In the genomic region with DNA sequence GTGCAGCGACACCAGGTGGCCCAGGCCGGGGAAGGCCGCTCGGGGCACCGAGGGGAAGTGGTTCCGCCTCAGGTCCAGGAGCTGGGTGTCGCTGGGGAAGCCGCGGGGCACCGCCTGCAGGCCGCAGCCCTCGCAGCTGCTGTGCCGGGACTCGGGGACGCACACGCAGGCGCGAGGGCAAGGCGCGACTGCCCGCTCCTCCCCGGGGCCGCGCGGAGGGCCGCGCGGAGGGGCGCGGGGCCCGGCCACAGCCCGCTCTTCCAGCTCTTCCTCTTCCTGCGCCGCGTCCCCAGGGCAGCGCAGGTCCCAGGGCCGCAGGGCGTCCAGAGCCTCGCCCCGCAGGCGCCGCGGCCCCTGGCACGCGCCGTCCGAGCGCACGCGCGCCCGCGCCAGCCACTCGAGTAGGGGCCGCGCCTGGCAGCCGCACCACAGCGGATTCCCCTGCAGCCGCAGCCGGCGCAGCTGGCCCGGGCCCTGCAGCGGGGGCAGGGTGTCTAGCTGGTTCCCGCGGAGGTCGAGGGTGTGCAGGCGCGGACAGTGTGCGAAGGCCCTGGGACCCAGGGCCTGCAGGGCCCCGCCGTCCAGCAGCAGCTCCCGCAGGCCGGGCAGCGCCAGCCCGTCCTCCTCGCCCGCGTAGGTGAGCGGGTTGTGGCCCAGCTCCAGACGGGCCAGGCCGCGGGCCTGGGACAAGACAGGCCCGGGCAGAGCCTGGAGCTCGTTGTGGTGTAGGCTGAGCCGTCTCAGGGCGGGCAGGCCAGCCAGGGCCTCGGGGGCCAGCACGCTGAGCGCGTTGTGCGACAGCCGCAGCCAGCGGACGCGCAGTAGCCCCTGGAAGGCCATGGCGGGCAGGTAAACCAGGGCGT, we compare ENCODE assay signal across 8 cellular contexts. TPM values are rescaled to one million over a fixed set of nuclear protein-coding genes. Genes with fewer than 3 reads are reported as not detected.
DNase-seq lines count a peak whose midpoint lies in the region; ATAC-seq, FAIRE-seq and TF ChIP-seq lines count a peak whose summit lies in the region.

No MANE protein-coding gene starts in this region.

- no peaks in the 10 kb centered on the region for H3K36me3 ChIP-seq in HUES64 (ENCODE audit: insufficient read depth, low read length)
- no peaks in the 10 kb centered on the region for H3K36me3 ChIP-seq in GM12878 (ENCODE audit: control insufficient read depth in 2 of 2, insufficient read depth in 2 of 2, low read length in 1 of 2)
- H3K36me3 ChIP-seq in iPS-15b (ENCODE audit: control insufficient read depth, insufficient read depth, low read length), result no peaks in the 10 kb centered on the region
- no peaks in the 10 kb centered on the region for H3K36me3 ChIP-seq in smooth muscle cell (ENCODE audit: low read depth)

- peak overlapping the region; percentile 81 for H2AFZ ChIP-seq in GM12878 (ENCODE audit: control insufficient read depth, low read depth, low read length)
- peak overlapping the region; percentile 3 for H2AFZ ChIP-seq in smooth muscle cell (ENCODE audit: low read depth)

- H3K4me3 ChIP-seq in AG04450 (ENCODE audit: low read depth, low read length), result peak overlapping the region; percentile 17; the same call in 1 of the 2 replicates
- peak overlapping the region; percentile 46 for H3K4me3 ChIP-seq in HUES64 (ENCODE audit: low read length)
- peak overlapping the region; percentile 47; the same call in 1 of the 2 replicates for H3K4me3 ChIP-seq in GM12878
- H3K4me3 ChIP-seq in iPS-15b (ENCODE audit: low read depth, low read length), result peak overlapping the region; percentile 18
- H3K4me3 ChIP-seq in smooth muscle cell, result peak overlapping the region; percentile 51

- H3K4me2 ChIP-seq in GM12878 (ENCODE audit: control insufficient read depth, insufficient read depth), result peak overlapping the region; percentile 84
- peak overlapping the region; percentile 90 for H3K4me2 ChIP-seq in smooth muscle cell

- DNase-seq in AG04450 (ENCODE audit: low read depth, low spot score) (no peak), T-helper 22 cell (ENCODE audit: low read depth) (peak; percentile 60), GM12878 (ENCODE audit: low read depth, low spot score) (peak; percentile 21), smooth muscle cell (lab: John Stamatoyannopoulos, UW; ENCODE audit: unreplicated experiment) (no peak), H54 (ENCODE audit: insufficient read length, low spot score) (no peak)

- no peak overlapping the region for H3K27ac ChIP-seq in AG04450 (ENCODE audit: low read depth, low read length)
- no peak overlapping the region for H3K27ac ChIP-seq in HUES64 (ENCODE audit: low read depth, low read length)
- no peak overlapping the region for H3K27ac ChIP-seq in GM12878 (ENCODE audit: control insufficient read depth, insufficient read depth)
- no peak overlapping the region for H3K27ac ChIP-seq in smooth muscle cell (ENCODE audit: low read depth)

- no TSS peak for BruUV-seq in GM12878 (replicated peaks; lab: Mats Ljungman, UMichigan)

- ATAC-seq in GM19023 (IDR thresholded peaks at IDR 0.05; ENCODE audit: unreplicated experiment) (peak; percentile 67), GM12878 (peak; percentile 95)

- RAD21 ChIA-PET in GM12878 (lab: Charles Lee; ENCODE audit: unreplicated experiment), result interaction anchor here (0.6 to 3.2 kb wide), 20 partner anchors 44 to 891 kb away, joined by 3 to 101 read pairs (median 4); a partner anchor contains a TSS

- in situ Hi-C loops in GM12878 (cut with MboI), result no loop called here

- H3K9ac ChIP-seq in HUES64 (ENCODE audit: low read depth, low read length) (peak overlapping the region; percentile 64), GM12878 (ENCODE audit: control insufficient read depth, insufficient read depth, low read length) (peak overlapping the region; percentile 27; the same call in 1 of the 2 replicates), iPS-15b (ENCODE audit: low read depth, low read length) (peak overlapping the region; percentile 37), smooth muscle cell (ENCODE audit: low read depth) (no peak overlapping the region)

- H3K9me3 ChIP-seq in AG04450 (ENCODE audit: control insufficient read depth, insufficient read depth, low read length) (no peaks in the 10 kb centered on the region; the same call in 1 of the 2 replicates), HUES64 (ENCODE audit: insufficient read depth, low read depth, low read length) (no peaks in the 10 kb centered on the region), GM12878 (replicated peaks; ENCODE audit: control insufficient read depth, insufficient read depth, low read length) (no peaks in the 10 kb centered on the region), iPS-15b (ENCODE audit: control insufficient read depth, insufficient read depth, low read length) (no peaks in the 10 kb centered on the region), smooth muscle cell (replicated peaks; ENCODE audit: low read depth) (no peaks in the 10 kb centered on the region)

- no peaks in the 10 kb centered on the region for H3F3A ChIP-seq in smooth muscle cell (ENCODE audit: low read depth)

- TF ChIP-seq CTCF in AG04450 (IDR thresholded peaks at IDR 0.05; ENCODE audit: low read depth, low read length) (peak; percentile 24; the same call in 1 of the 2 replicates), GM12878 (IDR thresholded peaks at IDR 0.05 in 2 of 3, conservative IDR thresholded peaks at IDR 0.05 in 1 of 3; ENCODE audit: control insufficient read depth in 2 of 3, extremely low read depth in 1 of 3, insufficient read depth in 1 of 3, low read depth in 3 of 3, low read length in 3 of 3) (peak; percentile 76 to 89 (median 78)), smooth muscle cell (IDR thresholded peaks at IDR 0.05; ENCODE audit: borderline replicate concordance, insufficient read depth, poor library complexity, severe bottlenecking) (peak; percentile 28)

- CTCF ChIA-PET in AG04450 (lab: Charles Lee), result interaction anchor here (0.5 to 1.3 kb wide), 5 partner anchors 18 to 315 kb away, joined by 3 to 7 read pairs (median 4); no protein-coding TSS in a partner anchor
- CTCF ChIA-PET in GM12878 (lab: Yijun Ruan, JAX), result interaction anchor here (0.5 to 5.6 kb wide), 29 partner anchors 17 to 385 kb away, joined by 3 to 136 read pairs (median 3); a partner anchor contains a TSS

- POLR2A ChIA-PET in AG04450 (lab: Yijun Ruan, JAX), result interaction anchor here (0.6 to 0.9 kb wide), 6 partner anchors 20 to 662 kb away, joined by 3 to 9 read pairs (median 4); no protein-coding TSS in a partner anchor
- POLR2A ChIA-PET in GM12878 (lab: Charles Lee), result interaction anchor here (0.8 to 0.9 kb wide), 2 partner anchors 33 to 315 kb away, joined by 3 to 5 read pairs; no protein-coding TSS in a partner anchor

- no peak for TF ChIP-seq EP300 in GM12878 (IDR thresholded peaks at IDR 0.05; ENCODE audit: borderline replicate concordance in 1 of 2, control insufficient read depth in 1 of 2, low read depth in 2 of 2, low read length in 2 of 2)

- TF ChIP-seq POLR2A in GM12878 (IDR thresholded peaks at IDR 0.05; ENCODE audit: low read depth, low read length) (peak; percentile 67; the same call in 1 of the 2 replicates), H54 (IDR thresholded peaks at IDR 0.05; ENCODE audit: low read depth, low read length) (no peak)

- 23% methylated on average over 97 of the region's 97 CpGs for whole genome bisulfite sequencing in HUES64
- 33% methylated on average over 66 of the region's 97 CpGs for WGBS in GM12878 (ENCODE audit: insufficient coverage, insufficient replicate concordance, low lambda C conversion rate, missing lambda C conversion rate)
- 31% methylated on average over 71 of the region's 97 CpGs for WGBS in smooth muscle cell (ENCODE audit: low lambda C conversion rate)

- H4K20me1 ChIP-seq in GM12878 (ENCODE audit: control insufficient read depth, insufficient read depth) (no peaks in the 10 kb centered on the region), smooth muscle cell (ENCODE audit: low read depth) (no peaks in the 10 kb centered on the region)

- H3K79me2 ChIP-seq in GM12878 (ENCODE audit: control insufficient read depth, insufficient read depth, low read length) (no peaks in the 10 kb centered on the region), smooth muscle cell (ENCODE audit: low read depth) (no peaks in the 10 kb centered on the region)

- intact Hi-C loops in GM12878 (cut with micrococcal nuclease; ENCODE audit: unreplicated experiment), result loop anchor here (2.0 kb wide), 1 partner anchor 315 kb away; no protein-coding TSS in a partner anchor

- SMC1A ChIA-PET in GM12878 (lab: Charles Lee; ENCODE audit: uncharacterized antibody, unreplicated experiment), result interaction anchor here (0.5 to 6.0 kb wide), 7 partner anchors 21 to 489 kb away, joined by 3 to 73 read pairs (median 4); a partner anchor contains a TSS

- peak; percentile 71 for TF ChIP-seq RAD21 in GM12878 (IDR thresholded peaks at IDR 0.05; ENCODE audit: insufficient read depth, low read depth, low read length)

- peaks cover 2% of the 10 kb centered on the region for H3K27me3 ChIP-seq in AG04450 (ENCODE audit: control insufficient read depth, insufficient read depth, low read length)
- peaks cover 6% of the 10 kb centered on the region; the same call in 1 of the 2 replicates for H3K27me3 ChIP-seq in HUES64 (ENCODE audit: insufficient read depth, low read length)
- H3K27me3 ChIP-seq in GM12878 (replicated peaks in 1 of 2; ENCODE audit: control insufficient read depth in 2 of 2, insufficient read depth in 2 of 2, low read length in 1 of 2), result no peaks in the 10 kb centered on the region; a peak in 1 of 4 replicates
- H3K27me3 ChIP-seq in iPS-15b (ENCODE audit: control insufficient read depth, insufficient read depth, low read length), result no peaks in the 10 kb centered on the region
- H3K27me3 ChIP-seq in smooth muscle cell (ENCODE audit: low read depth), result no peaks in the 10 kb centered on the region

- H3K4me1 ChIP-seq in HUES64 (ENCODE audit: insufficient read depth, low read length), result peaks cover 3% of the 10 kb centered on the region; the same call in 1 of the 2 replicates
- H3K4me1 ChIP-seq in GM12878 (ENCODE audit: control insufficient read depth, insufficient read depth, low read length), result peaks cover 3% of the 10 kb centered on the region; the same call in 1 of the 2 replicates
- H3K4me1 ChIP-seq in iPS-15b (ENCODE audit: control insufficient read depth, insufficient read depth, low read length), result no peaks in the 10 kb centered on the region
- H3K4me1 ChIP-seq in smooth muscle cell (ENCODE audit: low read depth), result no peaks in the 10 kb centered on the region

- FAIRE-seq in GM12878 (lab: Jason Lieb, UNC), result peak; percentile 64
- no peak for FAIRE-seq in H54 (lab: Jason Lieb, UNC)

RNA-seq across cellular contexts. Expression of a gene that starts 2.8 kb away (rescaled TPM):
- polyA plus RNA-seq in AG04450 (2011; rRNA removed) (0.24 and 0.65 TPM in 2 replicates), GM12878 (2011; rRNA removed) (not detected in 2 replicates), GM12878 (2014; fragmentation: Illumina TruSeq; extraction: Trizol) (not detected in 2 replicates), GM12878 (2014; fragmentation: Nextera tagmentation; extraction: Ambion mirVana) (not detected), GM12878 (2014; rRNA removed) (0.63 TPM in 1 of 2 replicates, not detected in the other), GM12878 (2016; fragmentation: Nextera tagmentation; extraction: Ambion mirVana) (under 1 TPM in 1 of 2 experiments, not detected in 1; 0.24 TPM), smooth muscle cell (0.17 and 2.2 TPM in 2 replicates)
- polyA minus RNA-seq in AG04450 (2011; rRNA and poly(A)+ RNA removed), result 0.22 and 0.23 TPM in 2 replicates
- polyA plus RNA-seq in HUES64 (2013, experiment 1 of 2), result 0.20 TPM
- polyA plus RNA-seq in HUES64 (2013, experiment 2 of 2), result 0.63 TPM
- total RNA-seq in GM12878 (2013; cell fraction: nucleolus; rRNA removed), result 0.27 and 0.86 TPM in 2 replicates
- total RNA-seq in GM12878 (2014; rRNA removed) (0.22 TPM in 1 of 2 replicates, not detected in the other), GM12878 (2014; rRNA removed; fragmentation: Illumina TruSeq; extraction: Trizol) (not detected in 2 replicates), GM12878 (2021) (not detected in 2 replicates), smooth muscle cell (1.2 TPM in 1 of 2 replicates, not detected in the other)
- not detected for polyA plus RNA-seq in GM12878 (2011; ENCODE audit: low read depth)
- not detected in 2 replicates for polyA plus RNA-seq in GM12878 (2011; cell fraction: cytosol; rRNA removed)
- not detected in 2 replicates for polyA plus RNA-seq in GM12878 (2011; cell fraction: nucleus; rRNA removed)
- polyA plus RNA-seq in GM12878 (2012), result 0.05 and 0.11 TPM in 2 replicates
- not detected in 2 replicates for polyA minus RNA-seq in GM12878 (2011; rRNA and poly(A)+ RNA removed)
- polyA minus RNA-seq in GM12878 (2011; cell fraction: cytosol; rRNA and poly(A)+ RNA removed), result not detected in 2 replicates
- polyA minus RNA-seq in GM12878 (2011; cell fraction: nucleus; rRNA and poly(A)+ RNA removed), result 0.12 and 0.19 TPM in 2 replicates

RNA-seq across cellular contexts. Expression of a gene that starts 32.8 kb away (rescaled TPM):
- polyA plus RNA-seq in AG04450 (2011; rRNA removed) (19.1 and 19.8 TPM in 2 replicates), GM12878 (2011; rRNA removed) (14.8 and 27.9 TPM in 2 replicates), GM12878 (2014; fragmentation: Illumina TruSeq; extraction: Trizol) (23.2 and 27.5 TPM in 2 replicates), GM12878 (2014; fragmentation: Nextera tagmentation; extraction: Ambion mirVana) (10 to 100 TPM; 13.2 to 17.6 TPM), GM12878 (2014; rRNA removed) (32.6 and 33.9 TPM in 2 replicates), GM12878 (2016; fragmentation: Nextera tagmentation; extraction: Ambion mirVana) (10 to 100 TPM; 35.7 to 37.6 TPM), smooth muscle cell (15.5 TPM in 2 replicates)
- 27.1 and 31.4 TPM in 2 replicates for polyA minus RNA-seq in AG04450 (2011; rRNA and poly(A)+ RNA removed)
- polyA plus RNA-seq in HUES64 (2013, experiment 1 of 2), result 18.8 TPM
- polyA plus RNA-seq in HUES64 (2013, experiment 2 of 2), result 17.5 TPM
- 23.7 and 27.9 TPM in 2 replicates for total RNA-seq in GM12878 (2013; cell fraction: nucleolus; rRNA removed)
- total RNA-seq in GM12878 (2014; rRNA removed) (28.5 and 31.3 TPM in 2 replicates), GM12878 (2014; rRNA removed; fragmentation: Illumina TruSeq; extraction: Trizol) (23.9 and 25.3 TPM in 2 replicates), GM12878 (2021) (31.6 and 32.9 TPM in 2 replicates), smooth muscle cell (10.7 and 11.2 TPM in 2 replicates)
- polyA plus RNA-seq in GM12878 (2011; ENCODE audit: low read depth), result 9.0 TPM
- polyA plus RNA-seq in GM12878 (2011; cell fraction: cytosol; rRNA removed), result 30.5 and 36.3 TPM in 2 replicates
- polyA plus RNA-seq in GM12878 (2011; cell fraction: nucleus; rRNA removed), result 46.5 and 61.6 TPM in 2 replicates
- polyA plus RNA-seq in GM12878 (2012), result 15.2 and 16.3 TPM in 2 replicates
- 32.8 and 38.0 TPM in 2 replicates for polyA minus RNA-seq in GM12878 (2011; rRNA and poly(A)+ RNA removed)
- polyA minus RNA-seq in GM12878 (2011; cell fraction: cytosol; rRNA and poly(A)+ RNA removed), result 10.6 and 11.0 TPM in 2 replicates
- 9.1 and 18.8 TPM in 2 replicates for polyA minus RNA-seq in GM12878 (2011; cell fraction: nucleus; rRNA and poly(A)+ RNA removed)

RNA-seq across cellular contexts. Expression of a gene that starts 48.0 kb away (rescaled TPM):
- polyA plus RNA-seq in AG04450 (2011; rRNA removed) (75.8 and 94.9 TPM in 2 replicates), GM12878 (2011; rRNA removed) (34.3 and 55.1 TPM in 2 replicates), GM12878 (2014; fragmentation: Illumina TruSeq; extraction: Trizol) (31.6 and 41.7 TPM in 2 replicates), GM12878 (2014; fragmentation: Nextera tagmentation; extraction: Ambion mirVana) (1 to 10 TPM; 2.5 to 9.1 TPM), GM12878 (2014; rRNA removed) (82.2 and 99.1 TPM in 2 replicates), GM12878 (2016; fragmentation: Nextera tagmentation; extraction: Ambion mirVana) (10 to 100 TPM; 77.1 to 80.8 TPM), smooth muscle cell (21.7 and 38.4 TPM in 2 replicates)
- 89.5 and 115 TPM in 2 replicates for polyA minus RNA-seq in AG04450 (2011; rRNA and poly(A)+ RNA removed)
- 84.8 TPM for polyA plus RNA-seq in HUES64 (2013, experiment 1 of 2)
- polyA plus RNA-seq in HUES64 (2013, experiment 2 of 2), result 81.4 TPM
- total RNA-seq in GM12878 (2013; cell fraction: nucleolus; rRNA removed), result 33.3 and 37.6 TPM in 2 replicates
- total RNA-seq in GM12878 (2014; rRNA removed) (52.2 and 65.3 TPM in 2 replicates), GM12878 (2014; rRNA removed; fragmentation: Illumina TruSeq; extraction: Trizol) (36.1 and 40.3 TPM in 2 replicates), GM12878 (2021) (103 and 109 TPM in 2 replicates), smooth muscle cell (20.6 and 24.8 TPM in 2 replicates)
- polyA plus RNA-seq in GM12878 (2011; ENCODE audit: low read depth), result 18.4 TPM
- polyA plus RNA-seq in GM12878 (2011; cell fraction: cytosol; rRNA removed), result 94.6 and 118 TPM in 2 replicates
- 86.8 and 134 TPM in 2 replicates for polyA plus RNA-seq in GM12878 (2011; cell fraction: nucleus; rRNA removed)
- 33.3 and 36.4 TPM in 2 replicates for polyA plus RNA-seq in GM12878 (2012)
- polyA minus RNA-seq in GM12878 (2011; rRNA and poly(A)+ RNA removed), result 67.0 and 100 TPM in 2 replicates
- 36.2 and 43.8 TPM in 2 replicates for polyA minus RNA-seq in GM12878 (2011; cell fraction: cytosol; rRNA and poly(A)+ RNA removed)
- 17.5 and 34.1 TPM in 2 replicates for polyA minus RNA-seq in GM12878 (2011; cell fraction: nucleus; rRNA and poly(A)+ RNA removed)

Comparison
In these comparisons a context has a peak if more than half of its experiments do, and no peak if none do; other contexts are left out.
1. DNase-seq: peak in T-helper 22 cell (single experiment) and GM12878 (single experiment); none in AG04450 (single experiment), smooth muscle cell (single experiment) and H54 (single experiment).
2. CTCF ChIP-seq: peak in every context shown above with its lines; median percentile 78 in GM12878; 28 in smooth muscle cell; 24 in AG04450.
3. Peak in every context shown above with its lines, with median percentiles within 50 percentile points of each other: H3K4me3 ChIP-seq.